Comparison of ENCODE assay signal across 21 cellular contexts in the genomic region with DNA sequence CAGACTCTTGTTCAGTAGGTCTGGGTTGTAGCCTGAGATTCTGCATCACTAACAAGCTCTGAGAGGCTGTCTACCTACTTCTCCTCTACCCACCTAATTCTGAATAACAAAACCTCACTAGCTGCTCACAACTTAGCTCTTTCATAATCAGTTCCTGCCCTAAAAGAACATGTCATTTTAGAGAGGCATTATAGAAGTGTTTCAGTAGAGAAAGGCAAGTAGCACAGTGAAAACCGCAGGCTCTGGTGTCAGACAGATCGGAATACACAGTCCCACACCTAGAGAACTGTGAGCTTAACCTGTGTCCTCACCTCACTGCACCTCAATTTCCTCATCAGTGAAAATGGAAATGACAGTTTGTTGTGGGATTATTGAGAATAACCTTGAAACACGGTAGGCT.
"Had no signal": no experiment of that assay in that cellular context is flagged by ENCODE, and none has a peak within 500 bp of the region (broad histone marks: within the 10 kb centered on the region; RNA-seq: fewer than 3 reads in every experiment).

No MANE protein-coding gene starts in this region.

- H3K27ac ChIP-seq: breast epithelium, colonic mucosa, dorsolateral prefrontal cortex, heart right ventricle, neural progenitor cell, uterus had no signal

- H3K27me3 ChIP-seq: breast epithelium, colonic mucosa, dorsolateral prefrontal cortex, neural progenitor cell, uterus had no signal

- DNase-seq: activated CD4-positive, alpha-beta memory T cell treated with anti-CD3 and anti-CD28 coated beads for 36 hours; activated CD4-positive, alpha-beta T cell treated with anti-CD3 and anti-CD28 coated beads for 48 hours; activated CD4-positive, CD25-positive, alpha-beta regulatory T cell; activated naive CD4-positive, alpha-beta T cell treated with Interleukin-2 at 50 U/mL for 16 hours; activated naive CD8-positive, alpha-beta T cell treated with anti-CD3 and anti-CD28 coated beads for 36 hours; activated T-cell treated with anti-CD3 and anti-CD28 coated beads, Interleukin-2, amount 50 U/mL, for 48 hours; colonic mucosa; dorsolateral prefrontal cortex; effector memory CD8-positive, alpha-beta T cell; heart right ventricle; kidney; naive thymus-derived CD8-positive, alpha-beta T cell; posterior cingulate gyrus; trophoblast cell; uterus had no signal

- ATAC-seq: effector memory CD8-positive, alpha-beta T cell; heart right ventricle; left lobe of liver; naive thymus-derived CD8-positive, alpha-beta T cell; sciatic nerve; stimulated activated memory B cell treated with anti-CD40 and anti-IgM and Interleukin-4, amounts not matched to agents 10 μg/mL and 1 μg/mL and 100 μg/mL, for 72 hours had no signal

- H3K4me2 ChIP-seq: neural progenitor cell had no signal

- H3K9ac ChIP-seq: neural progenitor cell had no signal

- H3K4me1 ChIP-seq: breast epithelium, colonic mucosa, heart right ventricle, uterus had no signal

- H3K4me3 ChIP-seq: breast epithelium, colonic mucosa, dorsolateral prefrontal cortex, heart right ventricle, lung, neural progenitor cell, uterus had no signal

- H2AFZ ChIP-seq: neural progenitor cell had no signal

- H3K36me3 ChIP-seq: breast epithelium, colonic mucosa, heart right ventricle, neural progenitor cell, uterus had no signal

- H3K9me3 ChIP-seq: breast epithelium, colonic mucosa, uterus had no signal
